In the genomic region with DNA sequence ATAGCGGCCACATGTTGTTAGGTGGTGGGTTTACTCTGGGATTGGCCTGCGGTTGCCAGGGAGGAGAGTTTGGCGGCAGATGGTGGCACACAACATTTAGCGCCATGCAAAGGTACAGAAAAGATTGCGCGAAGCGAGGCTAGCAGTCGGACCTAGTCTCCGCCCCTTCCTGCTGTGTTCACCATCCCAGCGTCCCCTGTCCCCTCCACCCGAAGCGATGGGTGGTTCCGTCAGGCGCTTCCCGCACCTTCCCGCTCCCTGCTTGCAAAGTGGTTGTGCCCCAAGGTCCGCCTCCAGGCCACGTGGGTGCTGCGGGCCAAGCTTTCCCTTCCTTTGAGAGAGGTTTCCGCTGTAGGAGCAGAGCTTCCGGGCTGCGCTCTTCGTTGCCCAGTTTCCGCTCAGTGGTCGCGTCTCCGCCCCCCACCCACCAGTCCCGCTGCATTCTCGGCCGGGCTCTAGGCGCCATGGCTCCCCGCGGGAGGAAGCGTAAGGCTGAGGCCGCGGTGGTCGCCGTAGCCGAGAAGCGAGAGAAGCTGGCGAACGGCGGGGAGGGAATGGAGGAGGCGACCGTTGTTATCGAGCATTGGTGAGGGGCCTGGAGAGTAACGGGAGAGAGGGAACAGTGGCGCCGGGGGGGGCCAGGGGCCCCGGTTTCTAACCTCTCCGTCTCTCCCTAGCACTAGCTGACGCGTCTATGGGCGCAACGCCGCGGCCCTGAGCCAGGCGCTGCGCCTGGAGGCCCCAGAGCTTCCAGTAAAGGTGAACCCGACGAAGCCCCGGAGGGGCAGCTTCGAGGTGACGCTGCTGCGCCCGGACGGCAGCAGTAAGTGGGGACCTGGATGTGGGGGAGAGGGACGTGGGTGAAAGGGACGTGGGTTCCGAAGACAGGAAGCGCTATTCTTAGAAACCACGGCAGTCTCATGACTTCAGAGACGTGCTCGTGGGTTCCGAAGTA, we compare ENCODE assay signal across 8 cellular contexts. TPM values are rescaled to one million over a fixed set of nuclear protein-coding genes. Genes with fewer than 3 reads are reported as not detected.
A peak's percentile ranks its signal among the peaks of the same experiment; 100 is the strongest.
DNase-seq lines count a peak whose midpoint lies in the region; ATAC-seq and TF ChIP-seq lines count a peak whose summit lies in the region.

A gene with protein sequence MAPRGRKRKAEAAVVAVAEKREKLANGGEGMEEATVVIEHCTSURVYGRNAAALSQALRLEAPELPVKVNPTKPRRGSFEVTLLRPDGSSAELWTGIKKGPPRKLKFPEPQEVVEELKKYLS (plus strand): TSS at position 360 of the 955 bp plus-strand sequence. CDS start 105 bp downstream, at position 465.

- DNase-seq in GM13976 (ENCODE audit: low spot score) (peak; percentile 93), NCI-H146 treated with DMSO at 0.1 percent for 48 hours (lab: John Stamatoyannopoulos, UW; ENCODE audit: unreplicated experiment) (peak; percentile 94), amniotic stem cell (lab: John Stamatoyannopoulos, UW) (peak; percentile 92), left cardiac atrium (peak; percentile 97), posterior vena cava (ENCODE audit: low spot score) (peak; percentile 99), upper lobe of right lung (peak; percentile 98)

- no peaks in the 10 kb centered on the region for H3K9me3 ChIP-seq in upper lobe of right lung

- intact Hi-C loops in T-helper 1 cell treated with Interleukin-12 subunit alpha and Interleukin-12 subunit beta and Interleukin-4 antibody, amounts not matched to agents 30 ng/mL and 1 ng/mL, for 36 hours (cut with micrococcal nuclease) = loop anchor here (1.0 to 5.0 kb wide), 14 partner anchors 29 to 1874 kb away; a partner anchor contains a TSS
- intact Hi-C loops in left cardiac atrium (cut with DNase I) = loop anchor here in 1 of 2 donors (10.0 kb wide), 1 partner anchor 53 kb away; no protein-coding TSS in a partner anchor
- intact Hi-C loops in posterior vena cava (cut with DNase I) = no loop called here
- intact Hi-C loops in upper lobe of right lung (cut with DNase I) = no loop called here

- peaks cover 7% of the 10 kb centered on the region for H3K4me1 ChIP-seq in upper lobe of right lung

- in situ Hi-C loops in GM13976 (cut with MboI; ENCODE audit: low sequenced_read_pairs, unreplicated experiment) = loop anchor here (10.0 kb wide), 1 partner anchor 53 kb away; no protein-coding TSS in a partner anchor

- TF ChIP-seq CTCF in GM13976 (IDR thresholded peaks at IDR 0.05; ENCODE audit: borderline replicate concordance, control extremely low read depth, extremely low read depth, insufficient read depth, missing control alignments) (no peak), upper lobe of right lung (IDR thresholded peaks at IDR 0.05) (no peak)

- no peaks in the 10 kb centered on the region for H3K27me3 ChIP-seq in upper lobe of right lung

- peak; percentile 89 for ATAC-seq in HG02870 (IDR thresholded peaks at IDR 0.05; ENCODE audit: unreplicated experiment)
- peak; percentile 98 for ATAC-seq in left cardiac atrium
- ATAC-seq in upper lobe of right lung = peak; percentile 99

- peak within 1 kb of the TSS; percentile 96 for H3K27ac ChIP-seq in upper lobe of right lung

- H3K36me3 ChIP-seq in upper lobe of right lung = peaks cover 60% of the 10 kb centered on the region

- peak within 1 kb of the TSS; percentile 92 for H3K4me3 ChIP-seq in upper lobe of right lung

RNA-seq across cellular contexts. Expression of the gene that starts here (rescaled TPM):
- total RNA-seq in T-helper 1 cell treated with Interleukin-12 subunit alpha and Interleukin-12 subunit beta and Interleukin-4 antibody, amounts not matched to agents 30 ng/mL and 1 ng/mL, for 36 hours = 160 and 175 TPM in 2 replicates
- total RNA-seq in left cardiac atrium (100 to 1,000 TPM in 1 of 2 donors, 10 to 100 TPM in 1; 99.1 to 116 TPM), posterior vena cava (10 to 100 TPM; 61.8 to 74.3 TPM), upper lobe of right lung (103 TPM)

Comparison
In these comparisons a context has a peak if more than half of its experiments do, and no peak if none do; other contexts are left out.
1. Peak in every context shown above with its lines: DNase-seq, ATAC-seq, H3K4me3 ChIP-seq and H3K27ac ChIP-seq.